In genomic region chr11:92083123-92083522, GRCh38 we compare ENCODE assay signal across 31 cellular contexts.
"Had no signal": no experiment of that assay in that cellular context is flagged by ENCODE, and none has a peak within 500 bp of the region (broad histone marks: within the 10 kb centered on the region; RNA-seq: fewer than 3 reads in every experiment).

No MANE protein-coding gene starts in this region.

- H3K27me3 ChIP-seq: breast epithelium, esophagus squamous epithelium, right atrium auricular region, thyroid gland, upper lobe of left lung had no signal

- H3K4me1 ChIP-seq: breast epithelium, esophagus squamous epithelium, left ventricle myocardium inferior, right atrium auricular region, thyroid gland, upper lobe of left lung had no signal

- H3K4me1 Mint-ChIP-seq: activated CD8-positive, alpha-beta memory T cell treated with anti-CD3 and anti-CD28 coated beads, Interleukin-2, amount 10 ng/mL, durations not matched to agents 7 days and 5 days; activated naive CD4-positive, alpha-beta T cell treated with anti-CD3 and anti-CD28 coated beads, Interleukin-2, amount 50 U/mL, for 24 hours; central memory CD8-positive, alpha-beta T cell; stimulated activated memory B cell treated with anti-CD40 and anti-IgM and Interleukin-4, amounts not matched to agents 10 μg/mL and 1 μg/mL and 100 μg/mL, for 72 hours; stimulated activated naive CD8-positive, alpha-beta T cell treated with anti-CD3 and anti-CD28 coated beads, Interleukin-15, amount 100 ng/mL, for 72 hours; WTC11 had no signal

- H3K4me3 Mint-ChIP-seq: activated CD8-positive, alpha-beta memory T cell treated with anti-CD3 and anti-CD28 coated beads, Interleukin-2, amount 10 ng/mL, durations not matched to agents 7 days and 5 days; activated CD8-positive, alpha-beta T cell treated with anti-CD3 and anti-CD28 coated beads, Interleukin-2, amount 10 ng/mL, durations not matched to agents 7 days and 5 days; activated naive CD4-positive, alpha-beta T cell treated with anti-CD3 and anti-CD28 coated beads, Interleukin-2, amount 50 U/mL, for 24 hours; central memory CD8-positive, alpha-beta T cell; dendritic cell treated with granulocyte-macrophage colony-stimulating factor and Interleukin-4, amounts not matched to agents 40 ng/mL and 50 ng/mL, for 4 days; natural killer cell treated with Interleukin-12 subunit alpha and Interleukin-12 subunit beta and Interleukin-15 and Interleukin-18, amount 100 ng/mL, for 72 hours; stimulated activated memory B cell treated with anti-CD40 and anti-IgM and Interleukin-4, amounts not matched to agents 10 μg/mL and 1 μg/mL and 100 μg/mL, for 72 hours; stimulated activated naive CD8-positive, alpha-beta T cell treated with anti-CD3 and anti-CD28 coated beads, Interleukin-15, amount 100 ng/mL, for 72 hours; WTC11 had no signal

- H3K27ac ChIP-seq: breast epithelium, epithelial cell of prostate, esophagus squamous epithelium, left ventricle myocardium inferior, right atrium auricular region, thyroid gland, upper lobe of left lung had no signal

- H3K36me3 Mint-ChIP-seq: activated CD8-positive, alpha-beta memory T cell treated with anti-CD3 and anti-CD28 coated beads, Interleukin-2, amount 10 ng/mL, durations not matched to agents 7 days and 5 days; activated naive CD4-positive, alpha-beta T cell treated with anti-CD3 and anti-CD28 coated beads, Interleukin-2, amount 50 U/mL, for 24 hours; stimulated activated memory B cell treated with anti-CD40 and anti-IgM and Interleukin-4, amounts not matched to agents 10 μg/mL and 1 μg/mL and 100 μg/mL, for 72 hours; WTC11 had no signal

- FAIRE-seq: frontal cortex, TTC549 had no signal

- H3K36me3 ChIP-seq: breast epithelium, esophagus squamous epithelium, left ventricle myocardium inferior, right atrium auricular region, thyroid gland, upper lobe of left lung had no signal

- H3K9me3 ChIP-seq: breast epithelium, esophagus squamous epithelium, thyroid gland, upper lobe of left lung had no signal

- H3K27me3 Mint-ChIP-seq: activated CD8-positive, alpha-beta memory T cell treated with anti-CD3 and anti-CD28 coated beads, Interleukin-2, amount 10 ng/mL, durations not matched to agents 7 days and 5 days; activated naive CD4-positive, alpha-beta T cell treated with anti-CD3 and anti-CD28 coated beads, Interleukin-2, amount 50 U/mL, for 24 hours; central memory CD8-positive, alpha-beta T cell; dendritic cell treated with granulocyte-macrophage colony-stimulating factor and Interleukin-4, amounts not matched to agents 40 ng/mL and 50 ng/mL, for 4 days; natural killer cell treated with Interleukin-12 subunit alpha and Interleukin-12 subunit beta and Interleukin-15 and Interleukin-18, amount 100 ng/mL, for 72 hours; stimulated activated memory B cell treated with anti-CD40 and anti-IgM and Interleukin-4, amounts not matched to agents 10 μg/mL and 1 μg/mL and 100 μg/mL, for 72 hours; stimulated activated naive CD8-positive, alpha-beta T cell treated with anti-CD3 and anti-CD28 coated beads, Interleukin-15, amount 100 ng/mL, for 72 hours had no signal

- H3K4me2 ChIP-seq: smooth muscle cell had no signal

- H3K4me3 ChIP-seq: breast epithelium, esophagus squamous epithelium, left ventricle myocardium inferior, lung, mucosa of descending colon, right atrium auricular region, smooth muscle cell, thyroid gland, upper lobe of left lung had no signal

- DNase-seq: activated CD4-positive, alpha-beta T cell treated with anti-CD3 and anti-CD28 coated beads for 1 hour; activated CD4-positive, alpha-beta T cell treated with anti-CD3 and anti-CD28 coated beads, Interleukin-2, amount 50 U/mL, for 1 hour; activated CD8-positive, alpha-beta memory T cell treated with anti-CD3 and anti-CD28 coated beads, Interleukin-2, amount 10 ng/mL, durations not matched to agents 7 days and 5 days; activated CD8-positive, alpha-beta T cell treated with anti-CD3 and anti-CD28 coated beads, Interleukin-2, amount 10 ng/mL, durations not matched to agents 7 days and 5 days; activated T-cell treated with anti-CD3 and anti-CD28 coated beads, Interleukin-2, amount 50 U/mL, for 48 hours; effector CD4-positive, alpha-beta T cell; esophagus squamous epithelium; kidney glomerular epithelial cell; left ventricle myocardium inferior; mesendoderm; mucosa of descending colon; stimulated activated CD4-positive, alpha-beta T cell treated with anti-CD3 and anti-CD28 coated beads, Interleukin-1b, Interleukin-23, amount 100 ng/mL, for 48 hours; stimulated activated CD4-positive, alpha-beta T cell treated with anti-CD3 and anti-CD28 coated beads, Interleukin-4, amount 100 ng/mL, for 4 hours; stimulated activated CD8-positive, alpha-beta memory T cell treated with anti-CD3 and anti-CD28 coated beads, Interleukin-4, amount 100 ng/mL, for 48 hours; stimulated activated naive CD8-positive, alpha-beta T cell treated with anti-CD3 and anti-CD28 coated beads, Interleukin-15, amount 100 ng/mL, for 72 hours; thyroid gland; upper lobe of left lung had no signal

- H3K27ac Mint-ChIP-seq: activated CD8-positive, alpha-beta memory T cell treated with anti-CD3 and anti-CD28 coated beads, Interleukin-2, amount 10 ng/mL, durations not matched to agents 7 days and 5 days; activated CD8-positive, alpha-beta T cell treated with anti-CD3 and anti-CD28 coated beads, Interleukin-2, amount 10 ng/mL, durations not matched to agents 7 days and 5 days; activated naive CD4-positive, alpha-beta T cell treated with anti-CD3 and anti-CD28 coated beads, Interleukin-2, amount 50 U/mL, for 24 hours; activated T-helper 2 cell treated with anti-CD3 and anti-CD28 coated beads, Interferon-gamma antibody, Interleukin-2, Interleukin-4, amounts not matched to agents 10 μg/mL and 5 μg/mL and 100 μg/mL, durations not matched to agents 14 hours and 24 hours and 36 hours; dendritic cell treated with granulocyte-macrophage colony-stimulating factor and Interleukin-4, amounts not matched to agents 40 ng/mL and 50 ng/mL, for 4 days; natural killer cell treated with Interleukin-12 subunit alpha and Interleukin-12 subunit beta and Interleukin-15 and Interleukin-18, amount 100 ng/mL, for 72 hours; stimulated activated memory B cell treated with anti-CD40 and anti-IgM and Interleukin-4, amounts not matched to agents 10 μg/mL and 1 μg/mL and 100 μg/mL, for 72 hours; stimulated activated naive CD8-positive, alpha-beta T cell treated with anti-CD3 and anti-CD28 coated beads, Interleukin-15, amount 100 ng/mL, for 72 hours; WTC11 had no signal
